Comparison of ENCODE assay signal across 27 cellular contexts in genomic region chr1:209554761-209555611, GRCh38. TPM values are rescaled to one million over a fixed set of nuclear protein-coding genes. Genes with fewer than 3 reads are reported as not detected.
DNase-seq lines count a peak whose midpoint lies in the region; ATAC-seq, FAIRE-seq and TF ChIP-seq lines count a peak whose summit lies in the region.
"Had no signal": no experiment of that assay in that cellular context is flagged by ENCODE, and none has a peak within 500 bp of the region (broad histone marks: within the 10 kb centered on the region; RNA-seq: fewer than 3 reads in every experiment).

No MANE protein-coding gene starts in this region.

- POLR2A ChIA-PET in MCF 10A (lab: Yijun Ruan, JAX), result interaction anchor here (1.3 kb wide), 1 partner anchor 11 kb away, joined by 4 read pairs; no protein-coding TSS in a partner anchor
- POLR2A ChIA-PET in IMR-90 (lab: Charles Lee; ENCODE audit: unreplicated experiment), result no interaction called here
- POLR2A ChIA-PET in K562 (lab: Yijun Ruan, JAX), result interaction anchor here (0.6 to 0.9 kb wide), 2 partner anchors 35 to 76 kb away, joined by 3 read pairs; no protein-coding TSS in a partner anchor

- DNase-seq in MCF 10A (ENCODE audit: unreplicated experiment) (no peak), mammary epithelial cell (no peak), IMR-90 (no peak), K562 (ENCODE audit: extremely low read depth in 1 of 4, low spot score in 3 of 4) (no peak), urothelium cell line (ENCODE audit: low spot score) (no peak), NCI-H2029 (lab: John Stamatoyannopoulos, UW) (no peak), RCC 7860 (ENCODE audit: low spot score) (no peak), islet precursor cell (no peak)
- DNase-seq: activated B cell treated with CpG ODN at 0.5 μM for 24 hours; activated CD8-positive, alpha-beta T cell treated with anti-CD3 and anti-CD28 coated beads, Interleukin-2, amount 10 ng/mL, durations not matched to agents 7 days and 5 days; activated naive CD4-positive, alpha-beta T cell; adrenal gland; effector memory CD4-positive, alpha-beta T cell; kidney glomerular epithelial cell; NCI-H1417; occipital lobe; retina; stimulated activated CD4-positive, alpha-beta T cell treated with anti-CD3 and anti-CD28 coated beads, Interleukin-2, amount 100 ng/mL, for 48 hours; stimulated activated naive B cell treated with anti-CD40 and anti-IgM and Interleukin-4, amounts not matched to agents 10 μg/mL and 1 μg/mL and 100 μg/mL, for 72 hours had no signal

- CTCF ChIA-PET in MCF 10A (lab: Yijun Ruan, JAX) (interaction anchor here (0.6 to 4.7 kb wide), 5 partner anchors 11 to 949 kb away, joined by 3 to 39 read pairs (median 4); no protein-coding TSS in a partner anchor), mammary epithelial cell (lab: Charles Lee; ENCODE audit: low non-redundant PET) (no interaction called here), IMR-90 (lab: Yijun Ruan, JAX) (no interaction called here), K562 (lab: Yijun Ruan, JAX; ENCODE audit: low intra/inter-chr PET ratio) (no interaction called here)

- H3K4me1 Mint-ChIP-seq in MCF 10A (ENCODE audit: insufficient read depth, unreplicated experiment), result peaks cover 13% of the 10 kb centered on the region
- H3K4me1 Mint-ChIP-seq: activated B cell treated with CpG ODN at 0.5 μM for 24 hours; stimulated activated naive B cell treated with anti-CD40 and anti-IgM and Interleukin-4, amounts not matched to agents 10 μg/mL and 1 μg/mL and 100 μg/mL, for 72 hours had no signal

- H3K79me2 ChIP-seq in mammary epithelial cell (ENCODE audit: insufficient read depth, low read length) (no peaks in the 10 kb centered on the region), K562 (ENCODE audit: control insufficient read depth, insufficient read depth, low read length) (no peaks in the 10 kb centered on the region)

- H3K9ac ChIP-seq in mammary epithelial cell (ENCODE audit: insufficient read depth, low read length) (no peak overlapping the region), IMR-90 (ENCODE audit: low read depth, low read length) (no peak overlapping the region), K562 (ENCODE audit: insufficient read depth in 1 of 2, low read depth in 2 of 2, low read length in 2 of 2) (no peak overlapping the region)
- H3K9ac ChIP-seq: BLaER1 had no signal

- peaks cover 16% of the 10 kb centered on the region for H3K4me1 ChIP-seq in mammary epithelial cell (ENCODE audit: insufficient read depth, low read length)
- no peaks in the 10 kb centered on the region for H3K4me1 ChIP-seq in IMR-90 (ENCODE audit: control insufficient read depth, insufficient read depth, low read length)
- H3K4me1 ChIP-seq in K562 (replicated peaks in 1 of 2; ENCODE audit: control insufficient read depth in 2 of 2, insufficient read depth in 2 of 2, low read length in 2 of 2), result no peaks in the 10 kb centered on the region
- H3K4me1 ChIP-seq: adrenal gland, BLaER1, esophagus muscularis mucosa had no signal

- no peak overlapping the region for H2BK20ac ChIP-seq in IMR-90 (ENCODE audit: low read depth, low read length)

- no peak overlapping the region for H2AK5ac ChIP-seq in IMR-90 (ENCODE audit: low read depth, low read length)

- no peaks in the 10 kb centered on the region for H3K79me1 ChIP-seq in IMR-90 (ENCODE audit: low read depth in 1 of 2, low read length in 2 of 2)

- no peak overlapping the region for H3K14ac ChIP-seq in IMR-90 (replicated peaks; ENCODE audit: low read depth, low read length)

- no peak overlapping the region for H2BK120ac ChIP-seq in IMR-90 (ENCODE audit: low read depth, low read length)

- H3K9me3 Mint-ChIP-seq in MCF 10A (ENCODE audit: unreplicated experiment), result no peaks in the 10 kb centered on the region
- H3K9me3 Mint-ChIP-seq: activated B cell treated with CpG ODN at 0.5 μM for 24 hours; stimulated activated naive B cell treated with anti-CD40 and anti-IgM and Interleukin-4, amounts not matched to agents 10 μg/mL and 1 μg/mL and 100 μg/mL, for 72 hours had no signal

- no peaks in the 10 kb centered on the region for H3K27me3 Mint-ChIP-seq in MCF 10A (ENCODE audit: insufficient read depth, unreplicated experiment)
- H3K27me3 Mint-ChIP-seq: activated B cell treated with CpG ODN at 0.5 μM for 24 hours had no signal

- no peak overlapping the region for H3K27ac Mint-ChIP-seq in MCF 10A (ENCODE audit: low read depth, unreplicated experiment)
- H3K27ac Mint-ChIP-seq: activated B cell treated with CpG ODN at 0.5 μM for 24 hours; activated CD8-positive, alpha-beta T cell treated with anti-CD3 and anti-CD28 coated beads, Interleukin-2, amount 10 ng/mL, durations not matched to agents 7 days and 5 days; stimulated activated naive B cell treated with anti-CD40 and anti-IgM and Interleukin-4, amounts not matched to agents 10 μg/mL and 1 μg/mL and 100 μg/mL, for 72 hours had no signal

- H3K9me3 ChIP-seq in mammary epithelial cell (replicated peaks; ENCODE audit: insufficient read depth, low read length) (no peaks in the 10 kb centered on the region), IMR-90 (ENCODE audit: control insufficient read depth, insufficient read depth, low read length) (no peaks in the 10 kb centered on the region), K562 (replicated peaks; ENCODE audit: control insufficient read depth, insufficient read depth, low read depth, low read length) (no peaks in the 10 kb centered on the region)
- H3K9me3 ChIP-seq: adrenal gland, BLaER1, esophagus muscularis mucosa had no signal

- dilution Hi-C loops in mammary epithelial cell (cut with HindIII; ENCODE audit: low sequenced_read_pairs), result loop anchor here (5.0 kb wide), 2 partner anchors 32 to 63 kb away; no protein-coding TSS in a partner anchor
- dilution Hi-C loops in IMR-90 (cut with HindIII; ENCODE audit: low sequenced_read_pairs, unreplicated experiment), result no loop called here

- H3K56ac ChIP-seq in IMR-90 (ENCODE audit: extremely low read depth, insufficient read depth, low read length), result no peak overlapping the region

- peak; percentile 23 for TF ChIP-seq CTCF in MCF 10A (IDR thresholded peaks at IDR 0.05; ENCODE audit: unreplicated experiment)
- peak in 1 of 2 donors; percentile 7 for TF ChIP-seq CTCF in mammary epithelial cell (conservative IDR thresholded peaks at IDR 0.05 in 1 of 2, IDR thresholded peaks at IDR 0.05 in 1 of 2; ENCODE audit: extremely low read depth in 1 of 2, insufficient read depth in 1 of 2, low read depth in 1 of 2, low read length in 2 of 2)
- TF ChIP-seq CTCF in IMR-90 (conservative IDR thresholded peaks at IDR 0.05; ENCODE audit: low read depth, low read length), result no peak
- TF ChIP-seq CTCF in K562 (IDR thresholded peaks at IDR 0.05 in 2 of 3, conservative IDR thresholded peaks at IDR 0.05 in 1 of 3; ENCODE audit: insufficient read depth in 2 of 3, low read depth in 1 of 3, low read length in 3 of 3), result 0 out of 6 replicates have a peak, but pooled peaks of 2 of the 3 experiments have one; percentile 5 to 30

- H4K8ac ChIP-seq in IMR-90 (ENCODE audit: low read depth in 2 of 2, low read length in 2 of 2), result no peak overlapping the region

- no peak overlapping the region for H2AFZ ChIP-seq in mammary epithelial cell (ENCODE audit: low read depth, low read length)
- peak overlapping the region; percentile 51 for H2AFZ ChIP-seq in IMR-90 (replicated peaks; ENCODE audit: low read length, poor library complexity)
- H2AFZ ChIP-seq in K562 (ENCODE audit: low read depth, low read length), result no peak overlapping the region

- H3K36me3 ChIP-seq in mammary epithelial cell (ENCODE audit: insufficient read depth, low read length) (peaks cover 3% of the 10 kb centered on the region), IMR-90 (ENCODE audit: control insufficient read depth, insufficient read depth, low read length) (no peaks in the 10 kb centered on the region), K562 (ENCODE audit: control insufficient read depth, insufficient read depth, low read length) (no peaks in the 10 kb centered on the region)
- H3K36me3 ChIP-seq: adrenal gland, BLaER1, esophagus muscularis mucosa had no signal

- no peak overlapping the region for H4K5ac ChIP-seq in IMR-90 (ENCODE audit: low read depth, low read length)

- no peak overlapping the region for H3K4me2 ChIP-seq in mammary epithelial cell (ENCODE audit: insufficient read depth, low read depth, low read length)
- no peak overlapping the region for H3K4me2 ChIP-seq in IMR-90 (ENCODE audit: low read depth, low read length)
- no peak overlapping the region for H3K4me2 ChIP-seq in K562 (ENCODE audit: insufficient read depth, low read length)
- H3K4me2 ChIP-seq: BLaER1 had no signal

- intact Hi-C loops in MCF 10A (cut with micrococcal nuclease), result no loop called here
- intact Hi-C loops in mammary epithelial cell (cut with micrococcal nuclease), result no loop called here
- intact Hi-C loops in IMR-90 (cut with micrococcal nuclease), result no loop called here
- intact Hi-C loops in K562 (cut with micrococcal nuclease), result no loop called here

- H3K9me1 ChIP-seq in IMR-90 (ENCODE audit: insufficient read depth, low read length) (no peaks in the 10 kb centered on the region; the same call in 1 of the 2 replicates), K562 (ENCODE audit: control insufficient read depth, insufficient read depth, low read length) (no peaks in the 10 kb centered on the region)

- BruUV-seq in MCF 10A (replicated peaks; lab: Mats Ljungman, UMichigan) (no TSS peak), mammary epithelial cell (replicated peaks; lab: Mats Ljungman, UMichigan) (no TSS peak), IMR-90 (replicated peaks; lab: Mats Ljungman, UMichigan) (no TSS peak), K562 (replicated peaks; lab: Mats Ljungman, UMichigan) (no TSS peak)

- no peak overlapping the region for H3K23ac ChIP-seq in IMR-90 (ENCODE audit: low read depth, low read length)

- H2BK5ac ChIP-seq in IMR-90 (ENCODE audit: low read depth, low read length, poor library complexity, severe bottlenecking), result no peak overlapping the region

- WGBS in mammary epithelial cell (ENCODE audit: low coverage, missing lambda C conversion rate), result 90% methylated on average over 9 of the region's 9 CpGs
- WGBS in IMR-90 (ENCODE audit: extremely low coverage in 2 of 2, insufficient read length in 1 of 2), 2 experiments, result 86% methylated on average over 3 of the region's 9 CpGs; no CpG with 5 or more reads in 1 of the 2 experiments
- 1% methylated on average over 9 of the region's 9 CpGs for WGBS in K562 (ENCODE audit: insufficient coverage, low coverage, missing lambda C conversion rate)

- no peak overlapping the region for H3K4ac ChIP-seq in IMR-90 (ENCODE audit: low read depth, low read length)

- peak overlapping the region; percentile 42 for H2AK9ac ChIP-seq in IMR-90 (replicated peaks; ENCODE audit: low read depth, low read length, poor library complexity)

- H3K4me3 ChIP-seq in mammary epithelial cell (replicated peaks in 1 of 3; ENCODE audit: insufficient read depth in 1 of 3, low read depth in 2 of 3, low read length in 3 of 3) (no peak overlapping the region), IMR-90 (ENCODE audit: insufficient read depth, low read depth, low read length) (no peak overlapping the region), K562 (no peak overlapping the region)
- H3K4me3 ChIP-seq: adrenal gland, BLaER1, esophagus muscularis mucosa, lung had no signal

- H4K20me1 ChIP-seq in mammary epithelial cell (ENCODE audit: insufficient read depth, low read length) (no peaks in the 10 kb centered on the region), IMR-90 (ENCODE audit: insufficient read depth, low read length) (no peaks in the 10 kb centered on the region), K562 (replicated peaks; ENCODE audit: control insufficient read depth, insufficient read depth, low read length) (no peaks in the 10 kb centered on the region)
- H4K20me1 ChIP-seq: BLaER1 had no signal

- no peak overlapping the region for H3K4me3 Mint-ChIP-seq in MCF 10A (ENCODE audit: unreplicated experiment)
- H3K4me3 Mint-ChIP-seq: activated B cell treated with CpG ODN at 0.5 μM for 24 hours; activated CD8-positive, alpha-beta T cell treated with anti-CD3 and anti-CD28 coated beads, Interleukin-2, amount 10 ng/mL, durations not matched to agents 7 days and 5 days; stimulated activated naive B cell treated with anti-CD40 and anti-IgM and Interleukin-4, amounts not matched to agents 10 μg/mL and 1 μg/mL and 100 μg/mL, for 72 hours had no signal

- H4K91ac ChIP-seq in IMR-90 (ENCODE audit: insufficient read depth, low read depth, low read length), result no peak overlapping the region

- in situ Hi-C loops in mammary epithelial cell (cut with MboI; ENCODE audit: low sequenced_read_pairs in 2 of 2) (no loop called here), IMR-90 (cut with MboI; ENCODE audit: low sequenced_read_pairs) (no loop called here), K562 (cut with MboI) (no loop called here)

- no peaks in the 10 kb centered on the region for H3K36me3 Mint-ChIP-seq in MCF 10A (ENCODE audit: insufficient read depth, unreplicated experiment)
- H3K36me3 Mint-ChIP-seq: stimulated activated naive B cell treated with anti-CD40 and anti-IgM and Interleukin-4, amounts not matched to agents 10 μg/mL and 1 μg/mL and 100 μg/mL, for 72 hours had no signal

- FAIRE-seq in K562 (lab: Jason Lieb, UNC) (no peak), urothelium cell line (lab: Jason Lieb, UNC) (peak; percentile 46), RCC 7860 (lab: Jason Lieb, UNC) (no peak)
- FAIRE-seq: colon had no signal

- TF ChIP-seq POLR2A in IMR-90 (IDR thresholded peaks at IDR 0.05; ENCODE audit: low read depth, low read length) (no peak), K562 (conservative IDR thresholded peaks at IDR 0.05) (no peak)

- ATAC-seq in IMR-90 (ENCODE audit: low read depth) (no peak), K562 (peak; percentile 69; the same call in 2 of the 3 replicates)
- ATAC-seq: activated CD8-positive, alpha-beta T cell treated with anti-CD3 and anti-CD28 coated beads, Interleukin-2, amount 10 ng/mL, durations not matched to agents 7 days and 5 days; stimulated activated naive B cell treated with anti-CD40 and anti-IgM and Interleukin-4, amounts not matched to agents 10 μg/mL and 1 μg/mL and 100 μg/mL, for 72 hours had no signal

- no peaks in the 10 kb centered on the region for H3K27me3 ChIP-seq in mammary epithelial cell (ENCODE audit: insufficient read depth, low read length)
- H3K27me3 ChIP-seq in IMR-90 (ENCODE audit: control insufficient read depth, insufficient read depth, low read length), result peaks cover 2% of the 10 kb centered on the region
- no peaks in the 10 kb centered on the region for H3K27me3 ChIP-seq in K562 (ENCODE audit: control insufficient read depth in 2 of 2, insufficient read depth in 2 of 2, low read length in 2 of 2)
- H3K27me3 ChIP-seq: adrenal gland, BLaER1, esophagus muscularis mucosa had no signal

- no peak for TF ChIP-seq RAD21 in IMR-90 (IDR thresholded peaks at IDR 0.05; ENCODE audit: low read length)
- no peak for TF ChIP-seq RAD21 in K562 (CRISPR knock-in tag; conservative IDR thresholded peaks at IDR 0.05 in 1 of 2, IDR thresholded peaks at IDR 0.05 in 1 of 2)

- no peak for TF ChIP-seq EP300 in K562 (IDR thresholded peaks at IDR 0.05; ENCODE audit: low read length)

- H2BK15ac ChIP-seq in IMR-90 (ENCODE audit: low read depth, low read length), result no peak overlapping the region

- H3K18ac ChIP-seq in IMR-90 (ENCODE audit: low read depth, low read length), result no peak overlapping the region

- no peak overlapping the region for H3K27ac ChIP-seq in mammary epithelial cell (ENCODE audit: insufficient read depth, low read depth, low read length)
- H3K27ac ChIP-seq in IMR-90 (ENCODE audit: insufficient read depth, low read length), result no peak overlapping the region
- H3K27ac ChIP-seq in K562 (ENCODE audit: extremely low read depth, low read depth, low read length), result no peak overlapping the region
- H3K27ac ChIP-seq: adrenal gland, BLaER1, esophagus muscularis mucosa, RWPE1 had no signal

RNA-seq across cellular contexts. Expression of gene CAMK1G, which starts 28.5 kb away (rescaled TPM):
- not detected in 2 replicates for total RNA-seq in MCF 10A (2022)
- not detected for total RNA-seq in mammary epithelial cell
- polyA plus RNA-seq in mammary epithelial cell, result not detected
- polyA minus RNA-seq in mammary epithelial cell, result not detected
- total RNA-seq in IMR-90 (2012; rRNA removed), result 0.72 and 0.83 TPM in 2 replicates
- 1.8 and 2.1 TPM in 2 replicates for polyA plus RNA-seq in IMR-90 (2012; rRNA removed)
- 1.1 and 1.2 TPM in 2 replicates for polyA plus RNA-seq in IMR-90 (2012; cell fraction: cytosol; rRNA removed)
- polyA plus RNA-seq in IMR-90 (2012; cell fraction: nucleus; rRNA removed; ENCODE audit: low replicate concordance), result 1.5 and 2.0 TPM in 2 replicates
- not detected in 2 replicates for total RNA-seq in K562 (2011; cell fraction: chromatin; rRNA removed; ENCODE audit: low replicate concordance)
- not detected in 2 replicates for total RNA-seq in K562 (2011; cell fraction: nucleolus; rRNA removed)
- total RNA-seq in K562 (2011; cell fraction: nucleoplasm; rRNA removed), result not detected in 2 replicates
- not detected in 2 replicates for total RNA-seq in K562 (2014; rRNA removed)
- not detected in 2 replicates for total RNA-seq in K562 (2014; rRNA removed; fragmentation: Illumina TruSeq; extraction: Trizol)
- total RNA-seq in K562 (2015; rRNA removed; fragmentation: Illumina TruSeq; extraction: Trizol), result not detected in 2 replicates
- not detected in 2 replicates for total RNA-seq in K562 (2021)
- not detected in 2 replicates for polyA plus RNA-seq in K562 (2011; rRNA removed)
- polyA plus RNA-seq in K562 (2011; cell fraction: cytosol; rRNA removed), result not detected in 2 replicates
- polyA plus RNA-seq in K562 (2011; cell fraction: nucleus; rRNA removed), result not detected in 2 replicates
- polyA plus RNA-seq in K562 (2012), result not detected in 2 replicates
- not detected in 2 replicates for polyA plus RNA-seq in K562 (2014; fragmentation: Illumina TruSeq; extraction: Trizol)
- polyA plus RNA-seq in K562 (2014; fragmentation: Nextera tagmentation; extraction: Ambion mirVana), result not detected
- polyA plus RNA-seq in K562 (2014; rRNA removed), result not detected in 2 replicates
- not detected in 2 replicates for polyA minus RNA-seq in K562 (2011; rRNA and poly(A)+ RNA removed)
- not detected in 2 replicates for polyA minus RNA-seq in K562 (2011; cell fraction: cytosol; rRNA and poly(A)+ RNA removed)
- polyA minus RNA-seq in K562 (2011; cell fraction: nucleus; rRNA and poly(A)+ RNA removed), result not detected in 2 replicates
- total RNA-seq: activated B cell treated with CpG ODN at 0.5 μM for 24 hours; activated CD8-positive, alpha-beta T cell treated with anti-CD3 and anti-CD28 coated beads, Interleukin-2, amount 10 ng/mL, durations not matched to agents 7 days and 5 days; HT1080; LHCN-M2; NCI-H460 had no signal
